In the genomic region with DNA sequence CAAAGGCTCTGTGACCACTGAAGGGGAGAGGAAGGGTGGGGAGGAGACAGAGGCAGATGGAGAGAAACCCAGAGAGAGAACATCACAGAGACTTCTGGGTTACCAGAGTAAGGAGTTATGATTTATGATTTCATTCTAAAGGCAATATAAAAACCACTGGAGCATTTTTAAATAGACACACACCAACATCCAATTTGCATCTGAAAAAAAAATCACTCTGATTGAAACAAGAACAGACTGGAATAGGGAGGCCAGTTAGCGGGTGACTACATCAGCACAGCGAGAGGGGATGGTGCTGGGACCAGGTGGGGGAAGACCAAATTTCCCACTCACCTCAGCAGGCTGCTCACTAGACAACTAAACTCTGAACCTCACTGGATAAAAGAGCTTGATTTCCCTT, we compare ENCODE assay signal across 1 cellular context.
A peak's percentile ranks its signal among the peaks of the same experiment; 100 is the strongest.
TF ChIP-seq lines count a peak whose summit lies in the region.

No MANE protein-coding gene starts in this region.

TF ChIP-seq in K562, 482 proteins besides CTCF, POLR2A, EP300 and RAD21 (continued from another document):
- TF ChIP-seq, protein P1, sequence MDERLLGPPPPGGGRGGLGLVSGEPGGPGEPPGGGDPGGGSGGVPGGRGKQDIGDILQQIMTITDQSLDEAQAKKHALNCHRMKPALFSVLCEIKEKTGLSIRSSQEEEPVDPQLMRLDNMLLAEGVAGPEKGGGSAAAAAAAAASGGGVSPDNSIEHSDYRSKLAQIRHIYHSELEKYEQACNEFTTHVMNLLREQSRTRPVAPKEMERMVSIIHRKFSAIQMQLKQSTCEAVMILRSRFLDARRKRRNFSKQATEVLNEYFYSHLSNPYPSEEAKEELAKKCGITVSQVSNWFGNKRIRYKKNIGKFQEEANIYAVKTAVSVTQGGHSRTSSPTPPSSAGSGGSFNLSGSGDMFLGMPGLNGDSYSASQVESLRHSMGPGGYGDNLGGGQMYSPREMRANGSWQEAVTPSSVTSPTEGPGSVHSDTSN (CRISPR knock-in tag; IDR thresholded peaks at IDR 0.05; ENCODE audit: low read depth): no peak
- TF ChIP-seq, protein P1 (tag; conservative IDR thresholded peaks at IDR 0.05; ENCODE audit: low read depth): 0 out of 2 replicates have a peak, but pooled peaks have one; percentile 8
